ENCODE assay signal across 8 cellular contexts in the genomic region with DNA sequence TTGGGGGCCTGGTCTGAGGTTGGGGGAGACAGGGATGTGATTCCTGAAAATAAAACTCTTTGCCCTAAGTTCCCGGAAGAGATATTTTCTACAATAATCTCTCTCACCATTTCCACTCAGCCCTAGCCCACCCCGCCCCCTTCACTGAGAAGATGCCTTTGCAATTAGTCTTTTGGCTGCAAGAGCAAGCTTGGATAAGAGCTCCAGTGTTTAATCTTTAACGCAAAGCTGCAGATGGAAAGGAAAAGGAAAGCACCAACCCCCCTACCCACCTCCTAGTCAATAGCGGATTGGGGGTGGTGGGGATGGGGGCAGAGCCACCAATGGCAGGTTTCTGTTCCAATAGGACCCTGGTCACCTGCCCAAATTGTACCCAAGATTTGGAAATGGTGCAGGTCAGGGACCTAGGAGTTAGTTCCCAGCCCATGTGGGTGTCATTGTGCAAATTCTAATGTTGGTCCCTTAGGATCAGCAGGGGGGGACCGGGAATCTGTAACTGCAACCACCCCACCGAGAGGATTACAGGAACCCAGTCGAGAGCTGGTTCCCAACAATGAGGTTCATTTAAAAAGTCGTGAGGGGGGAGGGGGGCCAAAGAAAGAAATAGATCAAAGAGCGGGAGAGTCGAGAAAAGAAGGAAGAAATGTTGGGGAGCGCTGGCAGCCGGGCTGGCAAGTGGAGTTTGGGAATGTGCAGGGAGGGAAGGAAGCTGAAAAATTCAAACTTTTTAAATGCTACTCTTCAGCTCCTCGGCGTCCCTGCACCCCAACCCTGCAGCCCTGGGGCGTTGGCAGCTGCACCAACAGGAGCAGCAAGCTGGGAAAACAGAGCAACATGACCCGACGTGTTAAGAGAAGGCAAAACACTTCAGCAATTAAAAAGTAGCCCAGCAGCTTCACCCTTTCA. TPM values are rescaled to one million over a fixed set of nuclear protein-coding genes. Genes with fewer than 3 reads are reported as not detected.
DNase-seq lines count a peak whose midpoint lies in the region; ATAC-seq and TF ChIP-seq lines count a peak whose summit lies in the region.

No MANE protein-coding gene starts in this region.

- H3K36me3 Mint-ChIP-seq in activated CD4-positive, alpha-beta memory T cell treated with anti-CD3 and anti-CD28 coated beads, Interleukin-2, amount 10 ng/mL, durations not matched to agents 7 days and 5 days (ENCODE audit: low read depth) = peaks cover 71% of the 10 kb centered on the region

- 0 to 1% methylated on average over 12 to 16 of the region's 17 CpGs for WGBS in gastroesophageal sphincter (ENCODE audit: low coverage in 1 of 2), 2 donors

- intact Hi-C loops in left cardiac atrium (cut with DNase I) = loop anchor here (2.0 to 5.0 kb wide), 3 partner anchors 109 to 243 kb away; no protein-coding TSS in a partner anchor

- peak overlapping the region; percentile 98 for H3K9ac ChIP-seq in rectal smooth muscle tissue (ENCODE audit: low read length)

- peak; percentile 13 to 15 for TF ChIP-seq POLR2A in gastroesophageal sphincter (IDR thresholded peaks at IDR 0.05)

- TF ChIP-seq CTCF in cardiac muscle cell (IDR thresholded peaks at IDR 0.05; ENCODE audit: low read depth, low read length) (no peak), gastroesophageal sphincter (IDR thresholded peaks at IDR 0.05) (no peak)

- no peaks in the 10 kb centered on the region for H3K27me3 Mint-ChIP-seq in activated CD4-positive, alpha-beta memory T cell treated with anti-CD3 and anti-CD28 coated beads, Interleukin-2, amount 10 ng/mL, durations not matched to agents 7 days and 5 days

- peaks cover 52% of the 10 kb centered on the region for H3K4me1 Mint-ChIP-seq in activated CD4-positive, alpha-beta memory T cell treated with anti-CD3 and anti-CD28 coated beads, Interleukin-2, amount 10 ng/mL, durations not matched to agents 7 days and 5 days

- peaks cover 28% of the 10 kb centered on the region for H3K4me1 ChIP-seq in cardiac muscle cell (ENCODE audit: low read depth)
- peaks cover 0 to 39% (median 12%) of the 10 kb centered on the region in 3 donors for H3K4me1 ChIP-seq in gastroesophageal sphincter
- peaks cover 5% of the 10 kb centered on the region for H3K4me1 ChIP-seq in rectal smooth muscle tissue (ENCODE audit: control insufficient read depth, insufficient read depth, low read length)

- CTCF ChIA-PET in activated CD4-positive, alpha-beta memory T cell treated with anti-CD3 and anti-CD28 coated beads, Interleukin-2, amount 10 ng/mL, durations not matched to agents 7 days and 5 days (lab: Charles Lee) = interaction anchor here (0.6 to 7.1 kb wide), 12 partner anchors 10 to 908 kb away, joined by 3 to 178 read pairs (median 6); no protein-coding TSS in a partner anchor

- no peak for TF ChIP-seq EP300 in gastroesophageal sphincter (IDR thresholded peaks at IDR 0.05)

- H3K27ac ChIP-seq in cardiac muscle cell (peak overlapping the region; percentile 98), gastroesophageal sphincter (peak overlapping the region; percentile 98 to 100 (median 100)), rectal smooth muscle tissue (ENCODE audit: low read depth, low read length) (peak overlapping the region; percentile 100)

- peak overlapping the region; percentile 100 for H3K27ac Mint-ChIP-seq in activated CD4-positive, alpha-beta memory T cell treated with anti-CD3 and anti-CD28 coated beads, Interleukin-2, amount 10 ng/mL, durations not matched to agents 7 days and 5 days

- POLR2A ChIA-PET in activated CD4-positive, alpha-beta memory T cell treated with anti-CD3 and anti-CD28 coated beads, Interleukin-2, amount 10 ng/mL, durations not matched to agents 7 days and 5 days (lab: Charles Lee) = interaction anchor here (0.6 to 12.6 kb wide), 22 partner anchors 11 to 971 kb away, joined by 3 to 496 read pairs (median 6); no protein-coding TSS in a partner anchor

- DNase-seq in cardiac muscle cell (ENCODE audit: low read depth in 1 of 2, low spot score in 1 of 2) (peak in 1 of 2 donors; percentile 54), left cardiac atrium (no peak), HuH-7 (ENCODE audit: low spot score) (no peak), dedifferentiated amniotic fluid mesenchymal stem cell (ENCODE audit: extremely low spot score) (no peak)
- DNase-seq in activated CD4-positive, alpha-beta memory T cell treated with anti-CD3 and anti-CD28 coated beads, Interleukin-2, amount 10 ng/mL, durations not matched to agents 7 days and 5 days = peak; percentile 36

- H3K4me3 Mint-ChIP-seq in activated CD4-positive, alpha-beta memory T cell treated with anti-CD3 and anti-CD28 coated beads, Interleukin-2, amount 10 ng/mL, durations not matched to agents 7 days and 5 days = peak overlapping the region; percentile 92

- H3K9me3 Mint-ChIP-seq in activated CD4-positive, alpha-beta memory T cell treated with anti-CD3 and anti-CD28 coated beads, Interleukin-2, amount 10 ng/mL, durations not matched to agents 7 days and 5 days = no peaks in the 10 kb centered on the region

- H3K9me3 ChIP-seq in cardiac muscle cell (ENCODE audit: low read depth) = no peaks in the 10 kb centered on the region
- H3K9me3 ChIP-seq in gastroesophageal sphincter = no peaks in the 10 kb centered on the region

- H3K36me3 ChIP-seq in cardiac muscle cell (peaks cover 43% of the 10 kb centered on the region), gastroesophageal sphincter (peaks cover 0 to 50% of the 10 kb centered on the region in 2 donors), rectal smooth muscle tissue (ENCODE audit: control insufficient read depth, insufficient read depth, low read length) (peaks cover 39% of the 10 kb centered on the region)

- no peaks in the 10 kb centered on the region for H3K27me3 ChIP-seq in cardiac muscle cell
- H3K27me3 ChIP-seq in gastroesophageal sphincter = no peaks in the 10 kb centered on the region
- H3K27me3 ChIP-seq in rectal smooth muscle tissue (ENCODE audit: control insufficient read depth, insufficient read depth, low read length) = no peaks in the 10 kb centered on the region

- ATAC-seq in left cardiac atrium (no peak), gastroesophageal sphincter (no peak), HG02571 (IDR thresholded peaks at IDR 0.05; ENCODE audit: unreplicated experiment) (no peak)

- H3K4me3 ChIP-seq in cardiac muscle cell = peak overlapping the region; percentile 77
- peak overlapping the region; percentile 65 to 87 for H3K4me3 ChIP-seq in gastroesophageal sphincter
- peak overlapping the region; percentile 92 for H3K4me3 ChIP-seq in rectal smooth muscle tissue (ENCODE audit: low read length)

RNA-seq across cellular contexts. Expression of a gene that starts 1.5 kb away (rescaled TPM):
- total RNA-seq in cardiac muscle cell (822 and 1,327 TPM in 2 replicates), left cardiac atrium (100 to 1,000 TPM in 1 of 2 donors, 10 to 100 TPM in 1; 89.6 to 105 TPM), gastroesophageal sphincter (100 to 1,000 TPM; 154 to 451 (median 280) TPM)
- 219 and 454 TPM in 2 replicates for polyA plus RNA-seq in cardiac muscle cell
- 100 to 1,000 TPM in 1 of 2 experiments, 10 to 100 TPM in 1; 96.1 to 103 TPM for total RNA-seq in activated CD4-positive, alpha-beta memory T cell treated with anti-CD3 and anti-CD28 coated beads, Interleukin-2, amount 10 ng/mL, durations not matched to agents 7 days and 5 days
